14 cellular contexts compared by ENCODE assay signal in genomic region chr12:32140867-32141266, GRCh38. TPM values are rescaled to one million over a fixed set of nuclear protein-coding genes. Genes with fewer than 3 reads are reported as not detected.
DNase-seq lines count a peak whose midpoint lies in the region; ATAC-seq, FAIRE-seq and TF ChIP-seq lines count a peak whose summit lies in the region.
"Had no signal": no experiment of that assay in that cellular context is flagged by ENCODE, and none has a peak within 500 bp of the region (broad histone marks: within the 10 kb centered on the region; RNA-seq: fewer than 3 reads in every experiment).

No MANE protein-coding gene starts in this region.

- peaks cover 47% of the 10 kb centered on the region for H3K4me1 Mint-ChIP-seq in brain
- H3K4me1 Mint-ChIP-seq in naive thymus-derived CD8-positive, alpha-beta T cell = peaks cover 13 to 23% (median 17%) of the 10 kb centered on the region in 4 donors

- FAIRE-seq in D721Med (lab: Jason Lieb, UNC) = peak; percentile 80
- FAIRE-seq: G401.6 had no signal

- POLR2A ChIA-PET in naive thymus-derived CD8-positive, alpha-beta T cell (lab: Charles Lee) = no interaction called here

- ATAC-seq in naive thymus-derived CD8-positive, alpha-beta T cell = no peak
- ATAC-seq in HG03196 (IDR thresholded peaks at IDR 0.05; ENCODE audit: unreplicated experiment) (no peak), GM19455 (IDR thresholded peaks at IDR 0.05; ENCODE audit: unreplicated experiment) (no peak), HG03439 (IDR thresholded peaks at IDR 0.05; ENCODE audit: unreplicated experiment) (no peak)
- ATAC-seq: mucosa of descending colon had no signal

- DNase-seq in D721Med (ENCODE audit: insufficient read length, low spot score) (no peak), NCI-H1694 treated with DMSO at 0.1 percent for 48 hours (lab: John Stamatoyannopoulos, UW) (peak; percentile 98), hippocampal formation (lab: John Stamatoyannopoulos, UW) (no peak)
- DNase-seq in naive thymus-derived CD8-positive, alpha-beta T cell = no peak
- DNase-seq: activated CD4-positive, alpha-beta T cell treated with anti-CD3 and anti-CD28 coated beads, Interleukin-2, amount 10 ng/mL, durations not matched to agents 7 days and 5 days; activated effector memory CD4-positive, alpha-beta T cell treated with Interleukin-2 at 50 U/mL for 16 hours; KG1; mucosa of descending colon had no signal

- peak overlapping the region; percentile 90 to 98 (median 98) for H3K27ac Mint-ChIP-seq in brain
- peak overlapping the region in 6 of 10 donors; percentile 18 to 94 (median 32) for H3K27ac Mint-ChIP-seq in naive thymus-derived CD8-positive, alpha-beta T cell
- H3K27ac Mint-ChIP-seq: activated CD4-positive, alpha-beta T cell treated with anti-CD3 and anti-CD28 coated beads, Interleukin-2, amount 10 ng/mL, durations not matched to agents 7 days and 5 days; stimulated activated naive CD8-positive, alpha-beta T cell treated with anti-CD3 and anti-CD28 coated beads, Interleukin-15, Interleukin-2, amounts not matched to agents 100 ng/mL and 50 ng/mL, for 24 hours had no signal

- no peak for TF ChIP-seq CTCF in D721Med (IDR thresholded peaks at IDR 0.05; ENCODE audit: insufficient read depth, missing control alignments)
- no peak for TF ChIP-seq CTCF in brain (conservative IDR thresholded peaks at IDR 0.05)

- H3K4me3 Mint-ChIP-seq in brain = peak overlapping the region; percentile 83 to 86 (median 84)
- peak overlapping the region in 8 of 10 donors; percentile 0 to 91 (median 60) for H3K4me3 Mint-ChIP-seq in naive thymus-derived CD8-positive, alpha-beta T cell
- H3K4me3 Mint-ChIP-seq: activated CD4-positive, alpha-beta T cell treated with anti-CD3 and anti-CD28 coated beads, Interleukin-2, amount 10 ng/mL, durations not matched to agents 7 days and 5 days had no signal

- no peaks in the 10 kb centered on the region for H3K36me3 Mint-ChIP-seq in brain
- H3K36me3 Mint-ChIP-seq in naive thymus-derived CD8-positive, alpha-beta T cell = no peaks in the 10 kb centered on the region

- no peaks in the 10 kb centered on the region for H3K9me3 Mint-ChIP-seq in brain
- no peaks in the 10 kb centered on the region for H3K9me3 Mint-ChIP-seq in naive thymus-derived CD8-positive, alpha-beta T cell
- H3K9me3 Mint-ChIP-seq: activated CD4-positive, alpha-beta T cell treated with anti-CD3 and anti-CD28 coated beads, Interleukin-2, amount 10 ng/mL, durations not matched to agents 7 days and 5 days; stimulated activated naive CD8-positive, alpha-beta T cell treated with anti-CD3 and anti-CD28 coated beads, Interleukin-15, Interleukin-2, amounts not matched to agents 100 ng/mL and 50 ng/mL, for 24 hours had no signal

- no peaks in the 10 kb centered on the region for H3K27me3 Mint-ChIP-seq in brain
- H3K27me3 Mint-ChIP-seq in naive thymus-derived CD8-positive, alpha-beta T cell = no peaks in the 10 kb centered on the region
- H3K27me3 Mint-ChIP-seq: activated CD4-positive, alpha-beta T cell treated with anti-CD3 and anti-CD28 coated beads, Interleukin-2, amount 10 ng/mL, durations not matched to agents 7 days and 5 days; stimulated activated naive CD8-positive, alpha-beta T cell treated with anti-CD3 and anti-CD28 coated beads, Interleukin-15, Interleukin-2, amounts not matched to agents 100 ng/mL and 50 ng/mL, for 24 hours had no signal

RNA-seq across cellular contexts. Expression of gene BICD1, which starts 34.2 kb away (rescaled TPM):
- polyA plus RNA-seq in brain (ENCODE audit: insufficient read depth, low read depth, low replicate concordance) = 5.5 TPM
- 10 to 100 TPM; 14.3 to 17.6 TPM for total RNA-seq in naive thymus-derived CD8-positive, alpha-beta T cell
- 1 to 10 TPM; 5.9 to 7.7 (median 6.4) TPM for polyA plus RNA-seq in naive thymus-derived CD8-positive, alpha-beta T cell
